30 cellular contexts compared by ENCODE assay signal in genomic region chr22:19686946-19687345, GRCh38. TPM values are rescaled to one million over a fixed set of nuclear protein-coding genes. Genes with fewer than 3 reads are reported as not detected.
"Had no signal": no experiment of that assay in that cellular context is flagged by ENCODE, and none has a peak within 500 bp of the region (broad histone marks: within the 10 kb centered on the region; RNA-seq: fewer than 3 reads in every experiment).

No MANE protein-coding gene starts in this region.

- H3K9me3 ChIP-seq: adrenal gland, body of pancreas, breast epithelium had no signal

- H3K4me1 ChIP-seq: adrenal gland, body of pancreas, breast epithelium had no signal

- H3K9ac ChIP-seq: KMS-11 had no signal

- H3K27me3 ChIP-seq: adrenal gland, body of pancreas, breast epithelium had no signal

- ATAC-seq: activated naive CD4-positive, alpha-beta T cell treated with anti-CD3 and anti-CD28 coated beads, Interleukin-2, amount 50 U/mL, for 72 hours; activated T-cell treated with anti-CD3 and anti-CD28 coated beads, Interleukin-2, amount 50 U/mL, for 4 hours; body of pancreas had no signal

- DNase-seq: activated B cell treated with CpG ODN at 0.5 μM for 24 hours; activated CD4-positive, alpha-beta memory T cell treated with anti-CD3 and anti-CD28 coated beads for 36 hours; activated CD4-positive, alpha-beta T cell treated with anti-CD3 and anti-CD28 coated beads for 4 hours; activated CD4-positive, alpha-beta T cell treated with anti-CD3 and anti-CD28 coated beads, Interleukin-2, amount 50 U/mL, for 1 hour; activated CD4-positive, CD25-positive, alpha-beta regulatory T cell treated with anti-CD3 and anti-CD28 coated beads, Interleukin-2, amount 50 U/mL, for 72 hours; activated CD8-positive, alpha-beta memory T cell treated with anti-CD3 and anti-CD28 coated beads, Interleukin-2, amount 50 U/mL, for 4 hours; activated gamma-delta T cell treated with Interleukin-2 at 50 U/mL for 16 hours; activated naive CD4-positive, alpha-beta T cell treated with anti-CD3 and anti-CD28 coated beads for 36 hours; activated T-cell treated with anti-CD3 and anti-CD28 coated beads for 4 hours; activated T-cell treated with anti-CD3 and anti-CD28 coated beads, Interleukin-2, amount 50 U/mL, for 4 hours; body of pancreas; caudate nucleus; cerebellar nuclear complex; MM.1S; NCI-H1092 treated with DMSO at 0.1 percent for 48 hours; NCI-H2029 treated with DMSO at 0.1 percent for 48 hours; NCI-H2171; NCI-H748 treated with DMSO at 0.1 percent for 48 hours; NK-92 treated with Interleukin-12 subunit alpha and Interleukin-12 subunit beta, amount 100 ng/mL, for 24 hours; OCI-M1; Right ventricle myocardium superior had no signal

- H3K36me3 ChIP-seq: adrenal gland, breast epithelium had no signal

- H3K27ac ChIP-seq: adrenal gland, body of pancreas, breast epithelium, KMS-11, VCaP had no signal

- H3K4me2 ChIP-seq: KMS-11 had no signal

- H3K4me3 ChIP-seq: adrenal gland, body of pancreas, breast epithelium had no signal

- FAIRE-seq: astrocyte had no signal

RNA-seq across cellular contexts. Expression of gene SEPTIN5, which starts 27.4 kb away (rescaled TPM):
- total RNA-seq: activated B cell treated with CpG ODN at 0.5 μM for 24 hours; T-helper 1 cell treated with Interleukin-12 subunit alpha and Interleukin-12 subunit beta and Interleukin-4 antibody, amounts not matched to agents 30 ng/mL and 1 ng/mL, for 36 hours; T-helper 2 cell treated with Interferon-gamma antibody and Interleukin-4, amounts not matched to agents 100 ng/mL and 5 ng/mL, for 36 hours had no signal

RNA-seq across cellular contexts. Expression of gene GP1BB, which starts 36.4 kb away (rescaled TPM):
- total RNA-seq: activated B cell treated with CpG ODN at 0.5 μM for 24 hours; activated CD4-positive, alpha-beta memory T cell treated with anti-CD3 and anti-CD28 coated beads for 36 hours; activated naive CD4-positive, alpha-beta T cell treated with anti-CD3 and anti-CD28 coated beads for 36 hours; activated naive CD4-positive, alpha-beta T cell treated with anti-CD3 and anti-CD28 coated beads, Interleukin-2, amount 50 U/mL, for 72 hours; activated T-helper 1 cell treated with anti-CD3 and anti-CD28 coated beads, Interleukin-12 subunit alpha, Interleukin-12 subunit beta, Interleukin-2, Interleukin-4 antibody, amounts not matched to agents 30 ng/mL and 10 ng/mL and 1 ng/mL, durations not matched to agents 14 hours and 24 hours and 36 hours; Right ventricle myocardium superior; T-helper 1 cell treated with Interleukin-12 subunit alpha and Interleukin-12 subunit beta and Interleukin-4 antibody, amounts not matched to agents 30 ng/mL and 1 ng/mL, for 36 hours; T-helper 2 cell treated with Interferon-gamma antibody and Interleukin-4, amounts not matched to agents 100 ng/mL and 5 ng/mL, for 36 hours had no signal
